In the genomic region with DNA sequence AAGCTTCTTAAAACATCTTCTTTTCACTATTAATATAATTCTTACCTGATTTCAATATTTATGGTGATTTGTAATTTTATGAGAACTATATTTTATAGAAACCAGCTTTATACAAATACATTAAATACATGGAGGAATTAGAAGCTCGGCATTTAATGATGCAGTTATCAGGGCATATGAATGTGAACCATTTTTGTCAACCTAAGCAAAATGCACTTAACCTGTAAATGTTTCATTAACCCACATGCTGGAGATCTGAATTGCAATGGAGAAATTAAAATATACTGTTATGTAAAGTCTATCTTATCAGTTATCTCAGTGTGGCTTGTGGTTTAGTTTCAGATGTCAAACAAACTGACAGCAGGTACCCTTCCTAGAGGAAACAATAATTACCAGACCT, we compare ENCODE assay signal across 27 cellular contexts.
DNase-seq lines count a peak whose midpoint lies in the region; ATAC-seq, FAIRE-seq and TF ChIP-seq lines count a peak whose summit lies in the region.
"Had no signal": no experiment of that assay in that cellular context is flagged by ENCODE, and none has a peak within 500 bp of the region (broad histone marks: within the 10 kb centered on the region; RNA-seq: fewer than 3 reads in every experiment).

No MANE protein-coding gene starts in this region.

- TF ChIP-seq RAD21 in HepG2 (CRISPR knock-in tag; IDR thresholded peaks at IDR 0.05), result no peak
- TF ChIP-seq RAD21 in K562 (CRISPR knock-in tag; conservative IDR thresholded peaks at IDR 0.05 in 1 of 2, IDR thresholded peaks at IDR 0.05 in 1 of 2), result no peak

- H3K36me3 ChIP-seq in HepG2 (replicated peaks in 1 of 2; ENCODE audit: control insufficient read depth in 1 of 2, insufficient read depth in 2 of 2, low read length in 2 of 2) (no peaks in the 10 kb centered on the region), right lobe of liver (no peaks in the 10 kb centered on the region), K562 (ENCODE audit: control insufficient read depth, insufficient read depth, low read length) (no peaks in the 10 kb centered on the region), spleen (no peaks in the 10 kb centered on the region)
- H3K36me3 ChIP-seq: BE2C, BLaER1 had no signal

- H3K27me3 Mint-ChIP-seq in endothelial cell (ENCODE audit: unreplicated experiment), result no peaks in the 10 kb centered on the region
- H3K27me3 Mint-ChIP-seq: CD4-positive, alpha-beta memory T cell; CD4-positive, CD25-positive, alpha-beta regulatory T cell; CD8-positive, alpha-beta memory T cell had no signal

- no peak overlapping the region for H3K4me3 Mint-ChIP-seq in endothelial cell (ENCODE audit: unreplicated experiment)
- H3K4me3 Mint-ChIP-seq: CD14-positive monocyte; CD4-positive, alpha-beta memory T cell; CD4-positive, CD25-positive, alpha-beta regulatory T cell; CD8-positive, alpha-beta memory T cell had no signal

- no peaks in the 10 kb centered on the region for H3K36me3 Mint-ChIP-seq in endothelial cell (ENCODE audit: low read depth, unreplicated experiment)
- H3K36me3 Mint-ChIP-seq: CD14-positive monocyte; CD4-positive, alpha-beta memory T cell; CD4-positive, CD25-positive, alpha-beta regulatory T cell had no signal

- H3K79me2 ChIP-seq in HepG2 (ENCODE audit: insufficient read depth, low read length), result no peaks in the 10 kb centered on the region
- H3K79me2 ChIP-seq in K562 (ENCODE audit: control insufficient read depth, insufficient read depth, low read length), result no peaks in the 10 kb centered on the region

- TF ChIP-seq EP300 in HepG2 (IDR thresholded peaks at IDR 0.05; ENCODE audit: low read depth in 2 of 2, low read length in 2 of 2) (no peak), HepG2 (CRISPR knock-in tag; IDR thresholded peaks at IDR 0.05; ENCODE audit: borderline replicate concordance) (no peak), K562 (IDR thresholded peaks at IDR 0.05; ENCODE audit: low read length) (no peak)

- 0% methylated on average over 1 of the region's 1 CpG for WGBS in HepG2 (ENCODE audit: low lambda C conversion rate)
- 43% methylated on average over 1 of the region's 1 CpG for WGBS in right lobe of liver (ENCODE audit: insufficient coverage, low coverage, low lambda C conversion rate, missing lambda C conversion rate)
- WGBS in K562 (ENCODE audit: insufficient coverage, low coverage, missing lambda C conversion rate), result 0% methylated on average over 1 of the region's 1 CpG
- WGBS in spleen, 5 donors, result 59 to 87% (median 72%) methylated on average over 1 of the region's 1 CpG

- no peak overlapping the region for H3K27ac Mint-ChIP-seq in endothelial cell (ENCODE audit: unreplicated experiment)
- H3K27ac Mint-ChIP-seq: CD14-positive monocyte; CD4-positive, alpha-beta memory T cell; CD4-positive, CD25-positive, alpha-beta regulatory T cell; CD8-positive, alpha-beta memory T cell had no signal

- no peak overlapping the region for H3K4me3 ChIP-seq in HepG2 (replicated peaks in 1 of 3; ENCODE audit: insufficient read depth in 1 of 3, low read depth in 2 of 3, low read length in 3 of 3)
- no peak overlapping the region for H3K4me3 ChIP-seq in right lobe of liver
- no peak overlapping the region for H3K4me3 ChIP-seq in Jurkat, Clone E6-1 (ENCODE audit: low read length)
- H3K4me3 ChIP-seq in K562, result no peak overlapping the region
- H3K4me3 ChIP-seq in spleen, result no peak overlapping the region
- H3K4me3 ChIP-seq: BLaER1, GM12878 had no signal

- no peak overlapping the region for H2AFZ ChIP-seq in HepG2 (ENCODE audit: low read length)
- H2AFZ ChIP-seq in K562 (ENCODE audit: low read depth, low read length), result no peak overlapping the region

- H3K27ac ChIP-seq in HepG2 (ENCODE audit: extremely low read length, insufficient read depth, low read length), result no peak overlapping the region
- H3K27ac ChIP-seq in right lobe of liver, result no peak overlapping the region
- H3K27ac ChIP-seq in K562 (ENCODE audit: extremely low read depth, low read depth, low read length), result no peak overlapping the region
- no peak overlapping the region for H3K27ac ChIP-seq in spleen
- H3K27ac ChIP-seq: 22Rv1, BLaER1 had no signal

- POLR2A ChIA-PET in HepG2 (lab: Yijun Ruan, JAX) (no interaction called here), K562 (lab: Yijun Ruan, JAX) (no interaction called here)

- no peak for TF ChIP-seq CTCF in HepG2 (CRISPR knock-in tag; IDR thresholded peaks at IDR 0.05)
- no peak for TF ChIP-seq CTCF in right lobe of liver (IDR thresholded peaks at IDR 0.05)
- no peak for TF ChIP-seq CTCF in K562 (IDR thresholded peaks at IDR 0.05 in 2 of 3, conservative IDR thresholded peaks at IDR 0.05 in 1 of 3; ENCODE audit: insufficient read depth in 2 of 3, low read depth in 1 of 3, low read length in 3 of 3)
- no peak for TF ChIP-seq CTCF in spleen (IDR thresholded peaks at IDR 0.05 in 8 of 11, conservative IDR thresholded peaks at IDR 0.05 in 3 of 11)
- TF ChIP-seq CTCF in endothelial cell (IDR thresholded peaks at IDR 0.05; ENCODE audit: unreplicated experiment), result no peak

- no peaks in the 10 kb centered on the region for H4K20me1 ChIP-seq in HepG2 (ENCODE audit: insufficient read depth, low read length)
- H4K20me1 ChIP-seq in K562 (replicated peaks; ENCODE audit: control insufficient read depth, insufficient read depth, low read length), result no peaks in the 10 kb centered on the region
- H4K20me1 ChIP-seq: BLaER1 had no signal

- H3K9ac ChIP-seq in HepG2 (ENCODE audit: insufficient read depth, low read depth, low read length) (no peak overlapping the region), K562 (ENCODE audit: insufficient read depth in 1 of 2, low read depth in 2 of 2, low read length in 2 of 2) (no peak overlapping the region)
- H3K9ac ChIP-seq: BLaER1 had no signal

- H3K9me3 ChIP-seq in HepG2 (ENCODE audit: low read length) (peaks cover 17% of the 10 kb centered on the region), right lobe of liver (no peaks in the 10 kb centered on the region), K562 (replicated peaks; ENCODE audit: control insufficient read depth, insufficient read depth, low read depth, low read length) (no peaks in the 10 kb centered on the region), spleen (peaks cover 0 to 5% (median 0%) of the 10 kb centered on the region in 8 donors)
- H3K9me3 ChIP-seq: BE2C, BLaER1 had no signal

- H3K4me1 Mint-ChIP-seq in endothelial cell (ENCODE audit: unreplicated experiment), result no peaks in the 10 kb centered on the region
- H3K4me1 Mint-ChIP-seq: CD14-positive monocyte; CD4-positive, alpha-beta memory T cell; CD4-positive, CD25-positive, alpha-beta regulatory T cell; CD8-positive, alpha-beta memory T cell had no signal

- no peaks in the 10 kb centered on the region for H3K27me3 ChIP-seq in HepG2 (ENCODE audit: control insufficient read depth in 1 of 2, insufficient read depth in 2 of 2, low read length in 2 of 2)
- no peaks in the 10 kb centered on the region for H3K27me3 ChIP-seq in right lobe of liver
- no peaks in the 10 kb centered on the region for H3K27me3 ChIP-seq in K562 (ENCODE audit: control insufficient read depth in 2 of 2, insufficient read depth in 2 of 2, low read length in 2 of 2)
- H3K27me3 ChIP-seq in spleen (replicated peaks in 1 of 7), result no peaks in the 10 kb centered on the region
- H3K27me3 ChIP-seq: BLaER1 had no signal

- intact Hi-C loops in HepG2 (cut with micrococcal nuclease; ENCODE audit: unreplicated experiment) (no loop called here), right lobe of liver (cut with DNase I) (no loop called here), K562 (cut with micrococcal nuclease) (no loop called here), spleen (cut with DNase I; ENCODE audit: low total_unique reads) (no loop called here)

- H3K9me1 ChIP-seq in K562 (ENCODE audit: control insufficient read depth, insufficient read depth, low read length), result no peaks in the 10 kb centered on the region

- ATAC-seq in HepG2, result no peak
- no peak for ATAC-seq in right lobe of liver
- ATAC-seq in K562, result no peak
- ATAC-seq: GM12878 had no signal

- H3K4me1 ChIP-seq in HepG2 (ENCODE audit: insufficient read depth, low read length), result no peaks in the 10 kb centered on the region
- H3K4me1 ChIP-seq in right lobe of liver, result no peaks in the 10 kb centered on the region
- no peaks in the 10 kb centered on the region for H3K4me1 ChIP-seq in K562 (replicated peaks in 1 of 2; ENCODE audit: control insufficient read depth in 2 of 2, insufficient read depth in 2 of 2, low read length in 2 of 2)
- no peaks in the 10 kb centered on the region for H3K4me1 ChIP-seq in spleen
- H3K4me1 ChIP-seq: BE2C had no signal

- in situ Hi-C loops in HepG2 (cut with HindIII; ENCODE audit: extremely low pct_ligation_motif_present, low pct_unique_long_range_greater_than_20kb), result no loop called here
- in situ Hi-C loops in K562 (cut with MboI), result no loop called here

- CTCF ChIA-PET in HepG2 (lab: Yijun Ruan, JAX; ENCODE audit: low intra/inter-chr PET ratio, low total read pairs), result no interaction called here
- CTCF ChIA-PET in K562 (lab: Yijun Ruan, JAX; ENCODE audit: low intra/inter-chr PET ratio), result no interaction called here

- BruUV-seq in HepG2 (replicated peaks; lab: Mats Ljungman, UMichigan), result no TSS peak
- no TSS peak for BruUV-seq in K562 (replicated peaks; lab: Mats Ljungman, UMichigan)

- DNase-seq in HepG2 (ENCODE audit: low spot score) (no peak), right lobe of liver (no peak), K562 (ENCODE audit: extremely low read depth in 1 of 4, low spot score in 3 of 4) (no peak), spleen (no peak), NCI-H510A treated with DMSO at 0.1 percent for 48 hours (lab: John Stamatoyannopoulos, UW) (no peak), endothelial cell (ENCODE audit: low spot score) (no peak)
- DNase-seq in Jurkat, Clone E6-1 (ENCODE audit: low read depth, low spot score), result peak; percentile 2
- DNase-seq: ACHN; BE2C; C1 segment of cervical spinal cord; CD4-positive, alpha-beta memory T cell; CD4-positive, CD25-positive, alpha-beta regulatory T cell; CD8-positive, alpha-beta memory T cell; COR-L47; DMS 273 treated with DMSO at 0.1 percent for 48 hours; DMS153; DMS53; DMS79; DND-41; EL; GDM1 had no signal

- no peaks in the 10 kb centered on the region for H3K9me3 Mint-ChIP-seq in endothelial cell (ENCODE audit: unreplicated experiment)

- TF ChIP-seq POLR2A in HepG2 (IDR thresholded peaks at IDR 0.05; ENCODE audit: insufficient read depth in 1 of 2, low read depth in 2 of 2, low read length in 2 of 2) (no peak), right lobe of liver (IDR thresholded peaks at IDR 0.05) (no peak), K562 (conservative IDR thresholded peaks at IDR 0.05) (no peak), spleen (IDR thresholded peaks at IDR 0.05) (no peak)

- FAIRE-seq in HepG2 (lab: Jason Lieb, UNC) (no peak), K562 (lab: Jason Lieb, UNC) (no peak)
- FAIRE-seq: GM12878, GM12892, GM18507 had no signal

- H3K4me2 ChIP-seq in HepG2 (ENCODE audit: low read depth, low read length) (no peak overlapping the region), K562 (ENCODE audit: insufficient read depth, low read length) (no peak overlapping the region)
- H3K4me2 ChIP-seq: BLaER1 had no signal

TF ChIP-seq in HepG2, 621 proteins besides CTCF, POLR2A, EP300 and RAD21 (continues in another document):
- no peak for TF ChIP-seq ZFP41 (CRISPR knock-in tag; IDR thresholded peaks at IDR 0.05; ENCODE audit: borderline replicate concordance)
- peak; percentile 85 for TF ChIP-seq MAFF (IDR thresholded peaks at IDR 0.05; ENCODE audit: low read depth, low read length)
